Comparison of ENCODE assay signal across 36 cellular contexts in the genomic region with DNA sequence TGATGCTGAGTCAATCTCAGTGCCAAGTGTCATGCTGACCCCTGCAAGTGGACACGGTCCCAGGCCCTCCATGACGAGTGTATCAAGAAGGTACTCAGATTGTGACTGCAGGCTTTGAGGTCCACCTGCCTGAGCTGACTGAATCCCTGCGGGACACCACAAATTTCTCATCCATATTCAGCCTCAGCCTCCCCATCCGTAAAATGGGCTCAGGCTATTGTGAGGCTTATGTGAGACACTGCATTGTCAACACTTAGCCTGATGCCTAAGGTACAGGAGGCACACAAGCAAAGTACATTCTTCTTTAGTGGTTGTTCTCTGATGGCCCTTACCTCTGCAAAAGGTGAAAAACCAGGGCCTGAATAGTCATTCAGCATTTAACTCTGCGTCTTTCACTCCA.
"Had no signal": no experiment of that assay in that cellular context is flagged by ENCODE, and none has a peak within 500 bp of the region (broad histone marks: within the 10 kb centered on the region; RNA-seq: fewer than 3 reads in every experiment).

No MANE protein-coding gene starts in this region.

- H3K27ac Mint-ChIP-seq: activated B cell treated with CpG ODN at 0.5 μM for 24 hours; activated CD4-positive, alpha-beta memory T cell treated with anti-CD3 and anti-CD28 coated beads for 36 hours; activated CD4-positive, alpha-beta T cell treated with anti-CD3 and anti-CD28 coated beads, Interleukin-2, amount 10 ng/mL, durations not matched to agents 24 days and 14 days; activated CD8-positive, alpha-beta T cell treated with anti-CD3 and anti-CD28 coated beads for 36 hours; activated naive CD4-positive, alpha-beta T cell treated with anti-CD3 and anti-CD28 coated beads for 36 hours; activated naive CD4-positive, alpha-beta T cell treated with anti-CD3 and anti-CD28 coated beads, Interleukin-2, amount 50 U/mL, for 72 hours; activated naive CD8-positive, alpha-beta T cell treated with anti-CD3 and anti-CD28 coated beads for 36 hours; activated T-cell treated with anti-CD3 and anti-CD28 coated beads, Interleukin-2, amount 50 U/mL, for 72 hours; activated T-helper 1 cell treated with anti-CD3 and anti-CD28 coated beads, Interleukin-12 subunit alpha, Interleukin-12 subunit beta, Interleukin-2, Interleukin-4 antibody, amounts not matched to agents 30 ng/mL and 10 ng/mL and 1 ng/mL, durations not matched to agents 14 hours and 24 hours and 36 hours; activated T-helper 17 cell treated with anti-CD3 and anti-CD28 coated beads, Interleukin-2, amount 50 U/mL, for 72 hours; T-helper 1 cell treated with Interleukin-12 subunit alpha and Interleukin-12 subunit beta and Interleukin-4 antibody, amounts not matched to agents 30 μg/mL and 1 μg/mL, for 36 hours; T-helper 2 cell treated with Interferon-gamma antibody and Interleukin-4, amounts not matched to agents 5 μg/mL and 100 μg/mL, for 36 hours had no signal

- H3K36me3 ChIP-seq: adrenal gland had no signal

- FAIRE-seq: astrocyte, TTC549 had no signal

- DNase-seq: activated B cell treated with CpG ODN at 0.5 μM for 24 hours; activated CD4-positive, alpha-beta memory T cell treated with anti-CD3 and anti-CD28 coated beads for 36 hours; activated CD4-positive, alpha-beta T cell treated with anti-CD3 and anti-CD28 coated beads for 4 hours; activated CD4-positive, alpha-beta T cell treated with anti-CD3 and anti-CD28 coated beads, Interleukin-2, amount 10 ng/mL, durations not matched to agents 24 days and 14 days; activated CD4-positive, alpha-beta T cell treated with anti-CD3 and anti-CD28 coated beads, Interleukin-2, amount 50 U/mL, for 1 hour; activated CD4-positive, alpha-beta T cell treated with anti-CD3 and anti-CD28 coated beads, Interleukin-2, amount 50 U/mL, for 4 hours; activated CD4-positive, CD25-positive, alpha-beta regulatory T cell treated with anti-CD3 and anti-CD28 coated beads, Interleukin-2, amount 50 U/mL, for 72 hours; activated CD8-positive, alpha-beta memory T cell treated with anti-CD3 and anti-CD28 coated beads, Interleukin-2, amount 50 U/mL, for 4 hours; activated CD8-positive, alpha-beta T cell treated with anti-CD3 and anti-CD28 coated beads for 36 hours; activated effector memory CD4-positive, alpha-beta T cell treated with anti-CD3 and anti-CD28 coated beads, Interleukin-2, amount 50 U/mL, for 16 hours; activated gamma-delta T cell treated with Interleukin-2 at 50 U/mL for 16 hours; activated naive CD4-positive, alpha-beta T cell; activated naive CD4-positive, alpha-beta T cell treated with anti-CD3 and anti-CD28 coated beads for 36 hours; activated naive CD4-positive, alpha-beta T cell treated with anti-CD3 and anti-CD28 coated beads, Interleukin-2, amount 50 U/mL, for 16 hours; activated naive CD8-positive, alpha-beta T cell treated with anti-CD3 and anti-CD28 coated beads for 36 hours; activated T-cell treated with anti-CD3 and anti-CD28 coated beads for 4 hours; activated T-cell treated with anti-CD3 and anti-CD28 coated beads, Interleukin-2, amount 50 U/mL, for 4 hours; activated T-cell treated with anti-CD3 and anti-CD28 coated beads, Interleukin-2, amount 50 U/mL, for 72 hours; adrenal gland; amniotic stem cell; aorta; body of pancreas; brain microvascular endothelial cell; central memory CD4-positive, alpha-beta T cell; T-helper 1 cell; T-helper 2 cell; T-helper 9 cell had no signal

- ATAC-seq: activated CD8-positive, alpha-beta T cell treated with anti-CD3 and anti-CD28 coated beads for 36 hours; activated naive CD4-positive, alpha-beta T cell treated with anti-CD3 and anti-CD28 coated beads, Interleukin-2, amount 50 U/mL, for 72 hours; activated T-cell treated with anti-CD3 and anti-CD28 coated beads, Interleukin-2, amount 50 U/mL, for 4 hours; activated T-cell treated with anti-CD3 and anti-CD28 coated beads, Interleukin-2, amount 50 U/mL, for 72 hours; activated T-helper 17 cell treated with anti-CD3 and anti-CD28 coated beads, Interleukin-2, amount 50 U/mL, for 72 hours; body of pancreas had no signal

- H3K36me3 Mint-ChIP-seq: activated CD4-positive, alpha-beta memory T cell treated with anti-CD3 and anti-CD28 coated beads for 36 hours; activated naive CD4-positive, alpha-beta T cell treated with anti-CD3 and anti-CD28 coated beads, Interleukin-2, amount 50 U/mL, for 72 hours; activated naive CD8-positive, alpha-beta T cell treated with anti-CD3 and anti-CD28 coated beads for 36 hours had no signal

- H3K4me3 ChIP-seq: adrenal gland, body of pancreas, breast epithelium had no signal

- H3K27me3 Mint-ChIP-seq: activated naive CD8-positive, alpha-beta T cell treated with anti-CD3 and anti-CD28 coated beads for 36 hours had no signal

- H3K4me1 ChIP-seq: adrenal gland, body of pancreas, breast epithelium had no signal

- H3K27me3 ChIP-seq: adrenal gland, body of pancreas, brain microvascular endothelial cell, breast epithelium had no signal

- H3K4me3 Mint-ChIP-seq: activated B cell treated with CpG ODN at 0.5 μM for 24 hours; activated CD4-positive, alpha-beta memory T cell treated with anti-CD3 and anti-CD28 coated beads for 36 hours; activated CD4-positive, alpha-beta T cell treated with anti-CD3 and anti-CD28 coated beads, Interleukin-2, amount 10 ng/mL, durations not matched to agents 24 days and 14 days; activated CD8-positive, alpha-beta T cell treated with anti-CD3 and anti-CD28 coated beads for 36 hours; activated naive CD4-positive, alpha-beta T cell treated with anti-CD3 and anti-CD28 coated beads for 36 hours; activated naive CD8-positive, alpha-beta T cell treated with anti-CD3 and anti-CD28 coated beads for 36 hours; activated T-cell treated with anti-CD3 and anti-CD28 coated beads, Interleukin-2, amount 50 U/mL, for 4 hours; activated T-cell treated with anti-CD3 and anti-CD28 coated beads, Interleukin-2, amount 50 U/mL, for 72 hours; activated T-helper 1 cell treated with anti-CD3 and anti-CD28 coated beads, Interleukin-12 subunit alpha, Interleukin-12 subunit beta, Interleukin-2, Interleukin-4 antibody, amounts not matched to agents 30 ng/mL and 10 ng/mL and 1 ng/mL, durations not matched to agents 14 hours and 24 hours and 36 hours; activated T-helper 17 cell treated with anti-CD3 and anti-CD28 coated beads, Interleukin-2, amount 50 U/mL, for 72 hours; T-helper 1 cell treated with Interleukin-12 subunit alpha and Interleukin-12 subunit beta and Interleukin-4 antibody, amounts not matched to agents 30 μg/mL and 1 μg/mL, for 36 hours; T-helper 2 cell treated with Interferon-gamma antibody and Interleukin-4, amounts not matched to agents 5 μg/mL and 100 μg/mL, for 36 hours had no signal

- H3K9me3 ChIP-seq: adrenal gland, body of pancreas, breast epithelium had no signal

- H3K4me1 Mint-ChIP-seq: activated B cell treated with CpG ODN at 0.5 μM for 24 hours; activated naive CD8-positive, alpha-beta T cell treated with anti-CD3 and anti-CD28 coated beads for 36 hours had no signal

- H3K9me3 Mint-ChIP-seq: activated B cell treated with CpG ODN at 0.5 μM for 24 hours; activated CD4-positive, alpha-beta memory T cell treated with anti-CD3 and anti-CD28 coated beads for 36 hours; activated CD4-positive, alpha-beta T cell treated with anti-CD3 and anti-CD28 coated beads, Interleukin-2, amount 10 ng/mL, durations not matched to agents 24 days and 14 days; activated CD8-positive, alpha-beta T cell treated with anti-CD3 and anti-CD28 coated beads for 36 hours; activated naive CD4-positive, alpha-beta T cell treated with anti-CD3 and anti-CD28 coated beads for 36 hours; activated naive CD4-positive, alpha-beta T cell treated with anti-CD3 and anti-CD28 coated beads, Interleukin-2, amount 50 U/mL, for 72 hours; activated naive CD8-positive, alpha-beta T cell treated with anti-CD3 and anti-CD28 coated beads for 36 hours; activated T-cell treated with anti-CD3 and anti-CD28 coated beads, Interleukin-2, amount 50 U/mL, for 4 hours; activated T-cell treated with anti-CD3 and anti-CD28 coated beads, Interleukin-2, amount 50 U/mL, for 72 hours; activated T-helper 1 cell treated with anti-CD3 and anti-CD28 coated beads, Interleukin-12 subunit alpha, Interleukin-12 subunit beta, Interleukin-2, Interleukin-4 antibody, amounts not matched to agents 30 ng/mL and 10 ng/mL and 1 ng/mL, durations not matched to agents 14 hours and 24 hours and 36 hours; activated T-helper 17 cell treated with anti-CD3 and anti-CD28 coated beads, Interleukin-2, amount 50 U/mL, for 72 hours; T-helper 1 cell treated with Interleukin-12 subunit alpha and Interleukin-12 subunit beta and Interleukin-4 antibody, amounts not matched to agents 30 μg/mL and 1 μg/mL, for 36 hours; T-helper 2 cell treated with Interferon-gamma antibody and Interleukin-4, amounts not matched to agents 5 μg/mL and 100 μg/mL, for 36 hours had no signal

- H3K27ac ChIP-seq: adrenal gland, body of pancreas, brain microvascular endothelial cell, breast epithelium, VCaP had no signal
